In the genomic region with DNA sequence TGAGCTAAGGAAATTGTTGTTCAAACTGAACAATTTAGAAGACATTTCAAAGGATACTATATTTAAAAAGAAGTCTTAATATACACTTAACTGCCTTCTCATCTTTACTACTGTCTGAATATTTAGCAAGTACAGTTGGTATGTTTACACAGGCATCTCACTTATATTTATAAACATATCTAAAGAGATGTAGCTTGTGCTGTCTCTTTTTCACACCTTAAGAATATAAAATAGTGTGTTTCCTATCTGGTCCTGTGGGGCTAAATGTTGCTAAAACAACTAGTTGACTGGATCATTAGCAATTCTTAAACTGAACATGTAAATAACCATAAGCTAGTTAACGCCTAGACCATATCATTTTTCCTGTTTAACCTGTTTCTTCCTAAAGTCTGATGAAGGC, we compare ENCODE assay signal across 20 cellular contexts.
"Had no signal": no experiment of that assay in that cellular context is flagged by ENCODE, and none has a peak within 500 bp of the region (broad histone marks: within the 10 kb centered on the region; RNA-seq: fewer than 3 reads in every experiment).

No MANE protein-coding gene starts in this region.

- FAIRE-seq: frontal cortex had no signal

- DNase-seq: cortex of kidney; dorsolateral prefrontal cortex; effector memory CD4-positive, alpha-beta T cell; erythroblast; heart left ventricle; hippocampal formation; kidney glomerular epithelial cell; mammary epithelial cell; naive thymus-derived CD4-positive, alpha-beta T cell; nucleus accumbens; ovary; sigmoid colon; stimulated activated naive CD4-positive, alpha-beta T cell; stomach; substantia nigra; transverse colon had no signal

- H3K27ac ChIP-seq: dorsolateral prefrontal cortex, heart left ventricle, ovary, right atrium auricular region, sigmoid colon, skin epidermis, stomach, transverse colon had no signal

- H3K36me3 ChIP-seq: heart left ventricle, ovary, right atrium auricular region, sigmoid colon, stomach, thoracic aorta, transverse colon had no signal

- H3K9me3 ChIP-seq: heart left ventricle, ovary, right atrium auricular region, sigmoid colon, stomach, thoracic aorta, transverse colon had no signal

- H3K27me3 ChIP-seq: dorsolateral prefrontal cortex, heart left ventricle, ovary, right atrium auricular region, sigmoid colon, stomach, transverse colon had no signal

- H3K4me1 ChIP-seq: right atrium auricular region had no signal

- H3K4me3 ChIP-seq: dorsolateral prefrontal cortex, heart left ventricle, ovary, right atrium auricular region, sigmoid colon, skin epidermis, stomach, transverse colon had no signal
